Comparison of ENCODE assay signal across 8 cellular contexts in genomic region chr5:35319231-35320002, GRCh38.
DNase-seq lines count a peak whose midpoint lies in the region; ATAC-seq lines count a peak whose summit lies in the region.

No MANE protein-coding gene starts in this region.

- peak; percentile 94 for ATAC-seq in GM18508 (IDR thresholded peaks at IDR 0.05; ENCODE audit: insufficient read depth, unreplicated experiment)
- peak; percentile 95 for ATAC-seq in GM21825 (IDR thresholded peaks at IDR 0.05; ENCODE audit: unreplicated experiment)
- ATAC-seq in naive thymus-derived CD4-positive, alpha-beta T cell: peak; percentile 86

- H3K9me3 ChIP-seq in Karpas-422 (ENCODE audit: low read length): no peaks in the 10 kb centered on the region
- H3K9me3 ChIP-seq in naive thymus-derived CD4-positive, alpha-beta T cell (ENCODE audit: control insufficient read depth in 2 of 3, low read length in 3 of 3): no peaks in the 10 kb centered on the region

- H3K27ac Mint-ChIP-seq in activated naive CD8-positive, alpha-beta T cell: peak overlapping the region; percentile 88
- H3K27ac Mint-ChIP-seq in naive thymus-derived CD4-positive, alpha-beta T cell: no peak overlapping the region

- intact Hi-C loops in naive thymus-derived CD4-positive, alpha-beta T cell (cut with micrococcal nuclease): no loop called here

- H3K9ac ChIP-seq in Karpas-422 (ENCODE audit: low read length): no peak overlapping the region

- no peak overlapping the region for H3K27ac ChIP-seq in Karpas-422 (ENCODE audit: low read length)
- H3K27ac ChIP-seq in naive thymus-derived CD4-positive, alpha-beta T cell (ENCODE audit: low read depth, low read length): no peak overlapping the region

- H4K20me1 ChIP-seq in Karpas-422 (ENCODE audit: insufficient read depth, low read depth, low read length): no peaks in the 10 kb centered on the region

- no peaks in the 10 kb centered on the region for H3K9me3 Mint-ChIP-seq in activated naive CD8-positive, alpha-beta T cell (ENCODE audit: low read depth)
- peaks cover 0 to 7% (median 2%) of the 10 kb centered on the region in 11 donors for H3K9me3 Mint-ChIP-seq in naive thymus-derived CD4-positive, alpha-beta T cell

- peaks cover 6% of the 10 kb centered on the region for H3K27me3 Mint-ChIP-seq in activated naive CD8-positive, alpha-beta T cell
- H3K27me3 Mint-ChIP-seq in naive thymus-derived CD4-positive, alpha-beta T cell: peaks cover 2 to 20% (median 16%) of the 10 kb centered on the region in 5 donors

- H3K4me3 Mint-ChIP-seq in activated naive CD8-positive, alpha-beta T cell: no peak overlapping the region
- no peak overlapping the region for H3K4me3 Mint-ChIP-seq in naive thymus-derived CD4-positive, alpha-beta T cell

- H3K4me1 Mint-ChIP-seq in activated naive CD8-positive, alpha-beta T cell (ENCODE audit: low read depth): peaks cover 16% of the 10 kb centered on the region
- H3K4me1 Mint-ChIP-seq in naive thymus-derived CD4-positive, alpha-beta T cell: peaks cover 0 to 4% (median 0%) of the 10 kb centered on the region in 7 donors

- H3K36me3 Mint-ChIP-seq in activated naive CD8-positive, alpha-beta T cell: no peaks in the 10 kb centered on the region
- H3K36me3 Mint-ChIP-seq in naive thymus-derived CD4-positive, alpha-beta T cell: no peaks in the 10 kb centered on the region

- H3K9me2 ChIP-seq in Karpas-422 (replicated peaks; ENCODE audit: insufficient read depth, low read length): no peaks in the 10 kb centered on the region

- H3K4me2 ChIP-seq in Karpas-422 (ENCODE audit: low read depth, low read length, poor library complexity, severe bottlenecking): no peak overlapping the region

- H3K79me2 ChIP-seq in Karpas-422 (ENCODE audit: low read length): no peaks in the 10 kb centered on the region

- POLR2A ChIA-PET in naive thymus-derived CD4-positive, alpha-beta T cell (lab: Charles Lee): no interaction called here

- no peaks in the 10 kb centered on the region for H3K36me3 ChIP-seq in Karpas-422 (ENCODE audit: insufficient read depth, low read length)
- H3K36me3 ChIP-seq in naive thymus-derived CD4-positive, alpha-beta T cell (ENCODE audit: control insufficient read depth in 2 of 3, insufficient read depth in 3 of 3, low read length in 3 of 3): no peaks in the 10 kb centered on the region

- H3K4me1 ChIP-seq in Karpas-422 (ENCODE audit: low read length): peaks cover 4% of the 10 kb centered on the region; the same call in 1 of the 2 replicates
- no peaks in the 10 kb centered on the region for H3K4me1 ChIP-seq in naive thymus-derived CD4-positive, alpha-beta T cell (ENCODE audit: control insufficient read depth in 2 of 2, insufficient read depth in 2 of 2, low read length in 2 of 2)

- H3K4me3 ChIP-seq in Karpas-422 (ENCODE audit: low read length): no peak overlapping the region
- no peak overlapping the region for H3K4me3 ChIP-seq in naive thymus-derived CD4-positive, alpha-beta T cell (ENCODE audit: low read length)

- no peaks in the 10 kb centered on the region for H3K27me3 ChIP-seq in Karpas-422 (ENCODE audit: low read length)
- no peaks in the 10 kb centered on the region for H3K27me3 ChIP-seq in naive thymus-derived CD4-positive, alpha-beta T cell (ENCODE audit: control insufficient read depth in 2 of 2, insufficient read depth in 2 of 2, low read length in 2 of 2)

- H2AFZ ChIP-seq in Karpas-422 (ENCODE audit: low read length): no peak overlapping the region

- DNase-seq in Karpas-422 (peak; percentile 73), NCI-H526 treated with DMSO at 0.1 percent for 48 hours (lab: John Stamatoyannopoulos, UW) (no peak), midbrain (lab: John Stamatoyannopoulos, UW) (no peak), HuH-7.5 (ENCODE audit: low spot score) (no peak)
- no peak for DNase-seq in naive thymus-derived CD4-positive, alpha-beta T cell

- CTCF ChIA-PET in naive thymus-derived CD4-positive, alpha-beta T cell (lab: Charles Lee): no interaction called here
